ENCODE assay signal across 12 cellular contexts in genomic region chr14:24705840-24706239, GRCh38.
DNase-seq lines count a peak whose midpoint lies in the region; ATAC-seq and FAIRE-seq lines count a peak whose summit lies in the region.
"Had no signal": no experiment of that assay in that cellular context is flagged by ENCODE, and none has a peak within 500 bp of the region (broad histone marks: within the 10 kb centered on the region; RNA-seq: fewer than 3 reads in every experiment).

No MANE protein-coding gene starts in this region.

- no peak overlapping the region for H3K27ac Mint-ChIP-seq in activated CD8-positive, alpha-beta memory T cell treated with anti-CD3 and anti-CD28 coated beads, Interleukin-2, amount 10 ng/mL, durations not matched to agents 7 days and 5 days
- H3K27ac Mint-ChIP-seq: nephron had no signal

- H3K4me3 Mint-ChIP-seq in activated CD8-positive, alpha-beta memory T cell treated with anti-CD3 and anti-CD28 coated beads, Interleukin-2, amount 10 ng/mL, durations not matched to agents 7 days and 5 days, result no peak overlapping the region
- H3K4me3 Mint-ChIP-seq: nephron had no signal

- H3K4me1 Mint-ChIP-seq in activated CD8-positive, alpha-beta memory T cell treated with anti-CD3 and anti-CD28 coated beads, Interleukin-2, amount 10 ng/mL, durations not matched to agents 7 days and 5 days, result peaks cover 6% of the 10 kb centered on the region

- no peaks in the 10 kb centered on the region for H3K27me3 Mint-ChIP-seq in activated CD8-positive, alpha-beta memory T cell treated with anti-CD3 and anti-CD28 coated beads, Interleukin-2, amount 10 ng/mL, durations not matched to agents 7 days and 5 days

- no peaks in the 10 kb centered on the region for H3K9me3 Mint-ChIP-seq in activated CD8-positive, alpha-beta memory T cell treated with anti-CD3 and anti-CD28 coated beads, Interleukin-2, amount 10 ng/mL, durations not matched to agents 7 days and 5 days (ENCODE audit: low read depth)
- H3K9me3 Mint-ChIP-seq: nephron had no signal

- DNase-seq in Ammon's horn (ENCODE audit: low spot score), result peak; percentile 28
- DNase-seq in GM19239 (ENCODE audit: insufficient read length, low spot score), result no peak
- no peak for DNase-seq in middle frontal gyrus (ENCODE audit: extremely low spot score, low spot score)
- no peak for DNase-seq in left lobe of liver (ENCODE audit: low spot score)
- DNase-seq in NCI-H2196 (lab: John Stamatoyannopoulos, UW; ENCODE audit: unreplicated experiment), result no peak
- no peak for DNase-seq in activated CD8-positive, alpha-beta memory T cell treated with anti-CD3 and anti-CD28 coated beads, Interleukin-2, amount 10 ng/mL, durations not matched to agents 7 days and 5 days
- DNase-seq: NCI-H345, uterus had no signal

- ATAC-seq in HG02840 (IDR thresholded peaks at IDR 0.05; ENCODE audit: low FRiP score, unreplicated experiment) (peak; percentile 80), HG03571 (IDR thresholded peaks at IDR 0.05; ENCODE audit: unreplicated experiment) (peak; percentile 78), left lobe of liver (no peak)
- ATAC-seq in activated CD8-positive, alpha-beta memory T cell treated with anti-CD3 and anti-CD28 coated beads, Interleukin-2, amount 10 ng/mL, durations not matched to agents 7 days and 5 days, result no peak

- H3K36me3 Mint-ChIP-seq in activated CD8-positive, alpha-beta memory T cell treated with anti-CD3 and anti-CD28 coated beads, Interleukin-2, amount 10 ng/mL, durations not matched to agents 7 days and 5 days, result peaks cover 2% of the 10 kb centered on the region

- CTCF ChIA-PET in activated CD8-positive, alpha-beta memory T cell treated with anti-CD3 and anti-CD28 coated beads, Interleukin-2, amount 10 ng/mL, durations not matched to agents 7 days and 5 days (lab: Charles Lee), result interaction anchor here (0.9 to 2.1 kb wide), 4 partner anchors 10 to 426 kb away, joined by 3 to 8 read pairs (median 4); no protein-coding TSS in a partner anchor

- peak; percentile 31 for FAIRE-seq in GM19239 (lab: Jason Lieb, UNC)
- FAIRE-seq: colon had no signal

Comparison
In these comparisons a context has a peak if more than half of its experiments do, and no peak if none do; other contexts are left out.
1. ATAC-seq: peak in HG02840 (single experiment) and HG03571 (single experiment); none in left lobe of liver (single experiment) and activated CD8-positive, alpha-beta memory T cell treated with anti-CD3 and anti-CD28 coated beads, Interleukin-2, amount 10 ng/mL, durations not matched to agents 7 days and 5 days (single experiment).